26 cellular contexts compared by ENCODE assay signal in the genomic region with DNA sequence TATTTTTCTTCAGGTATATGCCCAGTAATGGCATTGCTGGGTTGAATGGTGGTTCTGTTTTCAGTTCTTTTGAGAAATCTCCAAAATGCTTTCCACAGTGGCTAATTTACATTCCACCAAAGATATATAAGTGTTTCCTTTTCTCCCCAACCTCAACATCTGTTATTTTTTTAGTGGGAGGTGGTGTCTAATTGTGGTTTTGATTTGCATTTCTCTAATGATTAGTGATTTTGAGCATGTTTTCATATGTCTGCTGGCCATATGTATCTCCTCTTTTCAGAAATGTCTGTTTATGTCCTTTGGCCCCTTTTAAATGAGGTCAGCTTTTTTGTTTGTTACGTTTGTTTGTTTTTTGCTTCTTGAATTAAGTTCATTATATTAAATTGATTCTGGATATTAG.
A peak's percentile ranks its signal among the peaks of the same experiment; 100 is the strongest.
DNase-seq lines count a peak whose midpoint lies in the region; ATAC-seq and TF ChIP-seq lines count a peak whose summit lies in the region.
"Had no signal": no experiment of that assay in that cellular context is flagged by ENCODE, and none has a peak within 500 bp of the region (broad histone marks: within the 10 kb centered on the region; RNA-seq: fewer than 3 reads in every experiment).

No MANE protein-coding gene starts in this region.

- 0% methylated on average over 1 of the region's 1 CpG for WGBS in suprapubic skin

- peak; percentile 55 for DNase-seq in AG10803 (ENCODE audit: low read depth)
- no peak for DNase-seq in suprapubic skin (ENCODE audit: low spot score in 2 of 2)
- DNase-seq in HT-29 (ENCODE audit: low spot score), result no peak
- no peak for DNase-seq in effector memory CD4-positive, alpha-beta T cell
- no peak for DNase-seq in H7
- DNase-seq: 8988T; activated CD4-positive, alpha-beta T cell treated with anti-CD3 and anti-CD28 coated beads, Interleukin-2, amount 50 U/mL, for 1 hour; activated CD8-positive, alpha-beta memory T cell treated with anti-CD3 and anti-CD28 coated beads, Interleukin-2, amount 50 U/mL, for 48 hours; activated effector memory CD4-positive, alpha-beta T cell treated with anti-CD3 and anti-CD28 coated beads, Interleukin-2, amount 50 U/mL, for 16 hours; BE2C; Caco-2; colonic mucosa; left ventricle myocardium superior; midbrain; NCI-H187 treated with DMSO at 0.1 percent for 48 hours; Peyer's patch; sigmoid colon; substantia nigra had no signal

- no peaks in the 10 kb centered on the region for H3K27me3 ChIP-seq in suprapubic skin
- no peaks in the 10 kb centered on the region for H3K27me3 ChIP-seq in effector memory CD4-positive, alpha-beta T cell (replicated peaks; ENCODE audit: control insufficient read depth, insufficient read depth, low read length, poor library complexity, severe bottlenecking)
- no peaks in the 10 kb centered on the region for H3K27me3 ChIP-seq in H7 (ENCODE audit: control insufficient read depth, insufficient read depth, low read length)
- H3K27me3 ChIP-seq: BE2C, breast epithelium, colonic mucosa, Peyer's patch, sigmoid colon, SJSA1 had no signal

- H3K4me1 ChIP-seq in suprapubic skin, result no peaks in the 10 kb centered on the region
- H3K4me1 ChIP-seq in effector memory CD4-positive, alpha-beta T cell (ENCODE audit: control insufficient read depth, insufficient read depth, low read length, poor library complexity, severe bottlenecking), result no peaks in the 10 kb centered on the region
- H3K4me1 ChIP-seq: BE2C, breast epithelium, Caco-2, colonic mucosa, parathyroid adenoma, Peyer's patch, sigmoid colon, SJSA1 had no signal

- H3K4me3 ChIP-seq in AG10803 (ENCODE audit: low read length) (no peak overlapping the region), suprapubic skin (no peak overlapping the region), H7 (ENCODE audit: insufficient read depth, low read depth, low read length) (no peak overlapping the region)
- no peak overlapping the region for H3K4me3 ChIP-seq in effector memory CD4-positive, alpha-beta T cell (ENCODE audit: insufficient read depth, low read depth, low read length, poor library complexity, severe bottlenecking)
- H3K4me3 ChIP-seq: breast epithelium, colonic mucosa, Peyer's patch, sigmoid colon, SJSA1 had no signal

- TF ChIP-seq CTCF in AG10803 (conservative IDR thresholded peaks at IDR 0.05; ENCODE audit: low read length) (no peak), suprapubic skin (IDR thresholded peaks at IDR 0.05) (no peak)

- ATAC-seq in GM18861 (IDR thresholded peaks at IDR 0.05; ENCODE audit: unreplicated experiment) (peak; percentile 64), GM21717 (IDR thresholded peaks at IDR 0.05; ENCODE audit: unreplicated experiment) (peak; percentile 45), HG03432 (IDR thresholded peaks at IDR 0.05; ENCODE audit: unreplicated experiment) (peak; percentile 67)
- ATAC-seq: left ventricle myocardium superior; natural killer cell treated with Interleukin-12 subunit alpha and Interleukin-12 subunit beta and Interleukin-15 and Interleukin-18, amount 100 ng/mL, for 72 hours had no signal

- no peak overlapping the region for H3K27ac ChIP-seq in suprapubic skin
- no peak overlapping the region for H3K27ac ChIP-seq in effector memory CD4-positive, alpha-beta T cell (ENCODE audit: insufficient read depth, low read length, poor library complexity, severe bottlenecking)
- H3K27ac ChIP-seq: breast epithelium, colonic mucosa, parathyroid adenoma, Peyer's patch, sigmoid colon, SJSA1, VCaP had no signal

- no peak for TF ChIP-seq POLR2A in suprapubic skin (IDR thresholded peaks at IDR 0.05)

- H3K36me3 ChIP-seq in suprapubic skin, result no peaks in the 10 kb centered on the region
- H3K36me3 ChIP-seq in effector memory CD4-positive, alpha-beta T cell (ENCODE audit: control insufficient read depth, insufficient read depth, low read length), result no peaks in the 10 kb centered on the region
- H3K36me3 ChIP-seq in H7 (replicated peaks; ENCODE audit: control insufficient read depth, insufficient read depth, low read length), result no peaks in the 10 kb centered on the region
- H3K36me3 ChIP-seq: BE2C, breast epithelium, colonic mucosa, Peyer's patch, sigmoid colon, SJSA1 had no signal

- no peaks in the 10 kb centered on the region for H3K9me3 ChIP-seq in suprapubic skin
- H3K9me3 ChIP-seq in effector memory CD4-positive, alpha-beta T cell (ENCODE audit: control insufficient read depth, low read length), result no peaks in the 10 kb centered on the region
- H3K9me3 ChIP-seq: BE2C, breast epithelium, Caco-2, colonic mucosa, Peyer's patch, sigmoid colon, SJSA1 had no signal

- no peak for TF ChIP-seq EP300 in suprapubic skin (IDR thresholded peaks at IDR 0.05)
